In genomic region chrX:39875834-39876625, GRCh38 we compare ENCODE assay signal across 1 cellular context.
TF ChIP-seq lines count a peak whose summit lies in the region.

No MANE protein-coding gene starts in this region.

TF ChIP-seq in SK-N-SH treated with all-trans-retinoic acid at 6 μM for 48 hours, 23 proteins besides CTCF, POLR2A, EP300 and RAD21 (continued from another document):
- TF ChIP-seq TSHZ2 (CRISPR knock-in tag; IDR thresholded peaks at IDR 0.05) (no peak), PATZ1 (CRISPR knock-in tag; IDR thresholded peaks at IDR 0.05; ENCODE audit: borderline replicate concordance) (no peak), OSR1 (CRISPR knock-in tag; IDR thresholded peaks at IDR 0.05) (no peak), CSDC2 (CRISPR knock-in tag; IDR thresholded peaks at IDR 0.05) (no peak)
